Comparison of ENCODE assay signal across 8 cellular contexts in genomic region chr4:154549894-154550790, GRCh38. TPM values are rescaled to one million over a fixed set of nuclear protein-coding genes. Genes with fewer than 3 reads are reported as not detected.
DNase-seq lines count a peak whose midpoint lies in the region; ATAC-seq, FAIRE-seq and TF ChIP-seq lines count a peak whose summit lies in the region.

Gene PLRG1 (minus strand): TSS chr4:154550400. CDS start chr4:154550308, 92 bp downstream.

- peak; percentile 100 for FAIRE-seq in GM19239 (lab: Jason Lieb, UNC)

- peaks cover 27% of the 10 kb centered on the region for H3K36me3 ChIP-seq in BE2C
- no peaks in the 10 kb centered on the region for H3K36me3 ChIP-seq in kidney epithelial cell (ENCODE audit: control insufficient read depth, insufficient read depth, low read length)

- peak; percentile 97 for ATAC-seq in HG03457 (IDR thresholded peaks at IDR 0.05; ENCODE audit: unreplicated experiment)

- H3K4me3 ChIP-seq in BE2C (ENCODE audit: low read depth, low read length) (peak within 1 kb of the TSS; percentile 79), kidney epithelial cell (ENCODE audit: low read depth, low read length) (peak within 1 kb of the TSS; percentile 95)

- H3K9me3 ChIP-seq in BE2C = no peaks in the 10 kb centered on the region

- peak; percentile 15; the same call in 1 of the 2 replicates for TF ChIP-seq CTCF in BE2C (IDR thresholded peaks at IDR 0.05; ENCODE audit: low read depth, low read length)
- peak; percentile 11 for TF ChIP-seq CTCF in kidney epithelial cell (IDR thresholded peaks at IDR 0.05; ENCODE audit: insufficient read depth, low read length, poor library complexity, severe bottlenecking)

- DNase-seq in BE2C = peak; percentile 96
- peak; percentile 58 for DNase-seq in GM19239 (ENCODE audit: insufficient read length, low spot score)
- peak; percentile 37 for DNase-seq in NCI-H524 treated with DMSO at 0.1 percent for 48 hours (lab: John Stamatoyannopoulos, UW)
- DNase-seq in activated CD4-positive, alpha-beta T cell treated with anti-CD3 and anti-CD28 coated beads for 4 hours = peak; percentile 95
- DNase-seq in kidney epithelial cell (ENCODE audit: low read depth) = peak; percentile 74
- peak; percentile 91 to 94 for DNase-seq in stimulated activated CD4-positive, alpha-beta T cell treated with anti-CD3 and anti-CD28 coated beads, Interleukin-15, amount 100 ng/mL, for 48 hours (ENCODE audit: low read depth in 2 of 2)

- H3K4me1 ChIP-seq in BE2C = no peaks in the 10 kb centered on the region

- H3K27ac ChIP-seq in cingulate gyrus (ENCODE audit: low read depth, low read length) = peak within 1 kb of the TSS; percentile 76

- H3K27me3 ChIP-seq in BE2C (no peaks in the 10 kb centered on the region), kidney epithelial cell (ENCODE audit: control insufficient read depth, insufficient read depth, low read length) (no peaks in the 10 kb centered on the region)

RNA-seq across cellular contexts. Expression of gene PLRG1, which starts in this region (rescaled TPM):
- 64.5 TPM for polyA plus RNA-seq in BE2C (2012; ENCODE audit: insufficient read depth, insufficient read length, low read depth)
- total RNA-seq in kidney epithelial cell = 75.5 and 83.4 TPM in 2 replicates

Comparison
In these comparisons a context has a peak if more than half of its experiments do, and no peak if none do; other contexts are left out.
1. Peak in every context shown above with its lines: DNase-seq, ATAC-seq, H3K4me3 ChIP-seq and H3K27ac ChIP-seq.
2. DNase-seq: peak in every context shown above with its lines; median percentile 96 in BE2C; 95 in activated CD4-positive, alpha-beta T cell treated with anti-CD3 and anti-CD28 coated beads for 4 hours; 92 in stimulated activated CD4-positive, alpha-beta T cell treated with anti-CD3 and anti-CD28 coated beads, Interleukin-15, amount 100 ng/mL, for 48 hours; 74 in kidney epithelial cell; 58 in GM19239; 37 in NCI-H524 treated with DMSO at 0.1 percent for 48 hours.